Comparison of ENCODE assay signal across 21 cellular contexts in genomic region chr15:79475312-79475711, GRCh38. TPM values are rescaled to one million over a fixed set of nuclear protein-coding genes. Genes with fewer than 3 reads are reported as not detected.
A peak's percentile ranks its signal among the peaks of the same experiment; 100 is the strongest.
DNase-seq lines count a peak whose midpoint lies in the region; ATAC-seq, FAIRE-seq and TF ChIP-seq lines count a peak whose summit lies in the region.
"Had no signal": no experiment of that assay in that cellular context is flagged by ENCODE, and none has a peak within 500 bp of the region (broad histone marks: within the 10 kb centered on the region; RNA-seq: fewer than 3 reads in every experiment).

No MANE protein-coding gene starts in this region.

- no peak for FAIRE-seq in astrocyte (lab: Jason Lieb, UNC)

- peak overlapping the region; percentile 20 for H3K9ac ChIP-seq in astrocyte (ENCODE audit: low read length)

- ATAC-seq in foreskin keratinocyte (no peak), Right ventricle myocardium inferior (no peak)
- ATAC-seq: mucosa of descending colon; stimulated activated memory B cell treated with anti-CD40 and anti-IgM and Interleukin-4, amounts not matched to agents 10 μg/mL and 1 μg/mL and 100 μg/mL, for 72 hours had no signal

- peaks cover 2% of the 10 kb centered on the region for H3K9me3 Mint-ChIP-seq in astrocyte (ENCODE audit: unreplicated experiment)
- H3K9me3 Mint-ChIP-seq: activated B cell treated with CpG ODN at 0.5 μM for 24 hours; central memory CD8-positive, alpha-beta T cell; stimulated activated memory B cell treated with anti-CD40 and anti-IgM and Interleukin-4, amounts not matched to agents 10 μg/mL and 1 μg/mL and 100 μg/mL, for 72 hours had no signal

- H3K4me1 ChIP-seq in astrocyte (ENCODE audit: insufficient read depth, low read length) (no peaks in the 10 kb centered on the region), foreskin keratinocyte (no peaks in the 10 kb centered on the region), HAP-1 (no peaks in the 10 kb centered on the region)
- H3K4me1 ChIP-seq: left ventricle myocardium inferior, right atrium auricular region, SJCRH30, tibial nerve had no signal

- intact Hi-C loops in Right ventricle myocardium inferior (cut with DNase I): no loop called here

- H4K20me1 ChIP-seq in astrocyte (ENCODE audit: insufficient read depth, low read length): no peaks in the 10 kb centered on the region

- DNase-seq in A172 (ENCODE audit: low spot score) (peak; percentile 36), GM04503 (ENCODE audit: low read depth) (peak; percentile 49), astrocyte (ENCODE audit: low read depth) (peak; percentile 83), foreskin keratinocyte (peak; percentile 17 to 26), HAP-1 (ENCODE audit: low spot score in 2 of 2) (no peak), RWPE1 (ENCODE audit: low spot score) (no peak), Right ventricle myocardium inferior (ENCODE audit: missing footprints) (no peak), NCI-H774 (lab: John Stamatoyannopoulos, UW) (no peak)
- DNase-seq: activated B cell treated with CpG ODN at 0.5 μM for 24 hours; DND-41; effector memory CD4-positive, alpha-beta T cell; left ventricle myocardium inferior; mucosa of descending colon; NCI-H1105 treated with DMSO at 0.1 percent for 48 hours; NCI-H524 treated with DMSO at 0.1 percent for 48 hours; SJCRH30; T-helper 2 cell had no signal

- CTCF ChIA-PET in RWPE1 (lab: Yijun Ruan, JAX): no interaction called here

- TF ChIP-seq CTCF in astrocyte (IDR thresholded peaks at IDR 0.05; ENCODE audit: insufficient read depth, low read depth, low read length) (no peak), foreskin keratinocyte (conservative IDR thresholded peaks at IDR 0.05) (no peak), RWPE1 (conservative IDR thresholded peaks at IDR 0.05; ENCODE audit: low read depth) (no peak)

- peak overlapping the region; percentile 60 for H3K4me2 ChIP-seq in astrocyte (ENCODE audit: low read length)

- no peaks in the 10 kb centered on the region for H3K79me2 ChIP-seq in astrocyte (ENCODE audit: insufficient read depth, low read length)

- H3K36me3 ChIP-seq in astrocyte (ENCODE audit: insufficient read depth, low read length) (no peaks in the 10 kb centered on the region), HAP-1 (replicated peaks) (no peaks in the 10 kb centered on the region)
- H3K36me3 ChIP-seq: left ventricle myocardium inferior, right atrium auricular region, SJCRH30, tibial nerve had no signal

- H3K4me3 ChIP-seq in astrocyte (ENCODE audit: insufficient read depth, low read depth, low read length) (no peak overlapping the region), HAP-1 (no peak overlapping the region)
- H3K4me3 ChIP-seq: left ventricle myocardium inferior, mucosa of descending colon, right atrium auricular region, SJCRH30, tibial nerve had no signal

- H3K27me3 ChIP-seq in astrocyte (ENCODE audit: insufficient read depth, low read length) (no peaks in the 10 kb centered on the region), foreskin keratinocyte (no peaks in the 10 kb centered on the region), HAP-1 (ENCODE audit: low read depth) (no peaks in the 10 kb centered on the region)
- H3K27me3 ChIP-seq: right atrium auricular region, SJCRH30, tibial nerve had no signal

- H3K9me3 ChIP-seq in astrocyte (ENCODE audit: insufficient read depth, low read depth, low read length) (no peaks in the 10 kb centered on the region), HAP-1 (no peaks in the 10 kb centered on the region)
- H3K9me3 ChIP-seq: left ventricle myocardium inferior, mucosa of descending colon, right atrium auricular region, SJCRH30, tibial nerve had no signal

- peaks cover 5% of the 10 kb centered on the region for H3K4me1 Mint-ChIP-seq in astrocyte (ENCODE audit: low read depth, unreplicated experiment)
- H3K4me1 Mint-ChIP-seq: activated B cell treated with CpG ODN at 0.5 μM for 24 hours; central memory CD8-positive, alpha-beta T cell; stimulated activated memory B cell treated with anti-CD40 and anti-IgM and Interleukin-4, amounts not matched to agents 10 μg/mL and 1 μg/mL and 100 μg/mL, for 72 hours had no signal

- H3K27ac Mint-ChIP-seq in astrocyte (ENCODE audit: unreplicated experiment): no peak overlapping the region
- H3K27ac Mint-ChIP-seq: activated B cell treated with CpG ODN at 0.5 μM for 24 hours; stimulated activated memory B cell treated with anti-CD40 and anti-IgM and Interleukin-4, amounts not matched to agents 10 μg/mL and 1 μg/mL and 100 μg/mL, for 72 hours had no signal

- in situ Hi-C loops in HAP-1 (cut with MboI; ENCODE audit: low sequenced_read_pairs): no loop called here

- H3K36me3 Mint-ChIP-seq in astrocyte (ENCODE audit: low read depth, unreplicated experiment): no peaks in the 10 kb centered on the region
- H3K36me3 Mint-ChIP-seq: stimulated activated memory B cell treated with anti-CD40 and anti-IgM and Interleukin-4, amounts not matched to agents 10 μg/mL and 1 μg/mL and 100 μg/mL, for 72 hours had no signal

- peaks cover 2% of the 10 kb centered on the region for H3K27me3 Mint-ChIP-seq in astrocyte (ENCODE audit: low read depth, unreplicated experiment)
- H3K27me3 Mint-ChIP-seq: central memory CD8-positive, alpha-beta T cell; stimulated activated memory B cell treated with anti-CD40 and anti-IgM and Interleukin-4, amounts not matched to agents 10 μg/mL and 1 μg/mL and 100 μg/mL, for 72 hours had no signal

- no peak overlapping the region for H2AFZ ChIP-seq in astrocyte (ENCODE audit: low read depth, low read length)

- H3K27ac ChIP-seq in astrocyte (ENCODE audit: low read depth, low read length) (peak overlapping the region; percentile 16), foreskin keratinocyte (no peak overlapping the region), RWPE1 (no peak overlapping the region)
- H3K27ac ChIP-seq: left ventricle myocardium inferior, right atrium auricular region, SJCRH30, tibial nerve had no signal

- H3K4me3 Mint-ChIP-seq in astrocyte (ENCODE audit: unreplicated experiment): no peak overlapping the region
- H3K4me3 Mint-ChIP-seq: activated B cell treated with CpG ODN at 0.5 μM for 24 hours; central memory CD8-positive, alpha-beta T cell; stimulated activated memory B cell treated with anti-CD40 and anti-IgM and Interleukin-4, amounts not matched to agents 10 μg/mL and 1 μg/mL and 100 μg/mL, for 72 hours had no signal

- POLR2A ChIA-PET in RWPE1 (lab: Yijun Ruan, JAX; ENCODE audit: low non-redundant PET): no interaction called here

RNA-seq across cellular contexts. Expression of gene MINAR1, which starts 43.2 kb away (rescaled TPM):
- 0.09 and 0.79 TPM in 2 replicates for total RNA-seq in A172 (2014; rRNA removed; shearing (Covaris generic))
- total RNA-seq in astrocyte: 1.7 TPM in 2 replicates
- 0.25 and 0.27 TPM in 2 replicates for total RNA-seq in foreskin keratinocyte
- polyA plus RNA-seq in foreskin keratinocyte: 0.03 and 0.06 TPM in 2 replicates
- 0.05 TPM for total RNA-seq in Right ventricle myocardium inferior

Comparison
In these comparisons a context has a peak if more than half of its experiments do, and no peak if none do; other contexts are left out.
1. DNase-seq: peak in A172 (single experiment), GM04503 (single experiment), astrocyte (single experiment) and foreskin keratinocyte (2 of 2); none in HAP-1 (0 of 2), RWPE1 (single experiment), Right ventricle myocardium inferior (single experiment) and NCI-H774 (single experiment).